ENCODE assay signal across 8 cellular contexts in genomic region chr11:11849127-11849746, GRCh38. TPM values are rescaled to one million over a fixed set of nuclear protein-coding genes. Genes with fewer than 3 reads are reported as not detected.
A peak's percentile ranks its signal among the peaks of the same experiment; 100 is the strongest.
DNase-seq lines count a peak whose midpoint lies in the region; FAIRE-seq and TF ChIP-seq lines count a peak whose summit lies in the region.

No MANE protein-coding gene starts in this region.

- no peaks in the 10 kb centered on the region for H3K27me3 ChIP-seq in adrenal gland

- TF ChIP-seq CTCF in GM12872 (IDR thresholded peaks at IDR 0.05; ENCODE audit: insufficient read depth, low read depth, low read length) (peak; percentile 83), adrenal gland (IDR thresholded peaks at IDR 0.05) (peak in 5 of 6 experiments; percentile 11 to 61 (median 50))

- peaks cover 26 to 71% of the 10 kb centered on the region in 2 donors for H3K4me1 ChIP-seq in adrenal gland (replicated peaks in 1 of 2)

- WGBS in adrenal gland, 4 donors: 46 to 67% (median 56%) methylated on average over 3 of the region's 3 CpGs

- no peaks in the 10 kb centered on the region for H3K36me3 ChIP-seq in adrenal gland (replicated peaks in 1 of 2)

- intact Hi-C loops in adrenal gland (cut with DNase I): no loop called here
- intact Hi-C loops in posterior vena cava (cut with DNase I): no loop called here

- H3K4me3 ChIP-seq in adrenal gland: no peak overlapping the region

- H3K27ac ChIP-seq in adrenal gland: peak overlapping the region in 1 of 5 donors; percentile 15

- peak; percentile 76 for FAIRE-seq in H54 (lab: Jason Lieb, UNC)

- TF ChIP-seq POLR2A in H54 (IDR thresholded peaks at IDR 0.05; ENCODE audit: low read depth, low read length) (no peak), adrenal gland (IDR thresholded peaks at IDR 0.05) (no peak)

- DNase-seq in H54 (ENCODE audit: insufficient read length, low spot score): no peak
- peak; percentile 70 for DNase-seq in M059J (ENCODE audit: low read depth)
- peak; percentile 65 for DNase-seq in SW480 (ENCODE audit: low spot score)
- DNase-seq in adrenal gland: peak; percentile 41 to 78 (median 63)
- DNase-seq in iPS-NIHi7 (ENCODE audit: extremely low spot score): peak; percentile 48
- DNase-seq in stimulated activated CD4-positive, alpha-beta T cell treated with anti-CD3 and anti-CD28 coated beads, Interleukin-15, amount 100 ng/mL, for 24 hours: peak; percentile 68
- no peak for DNase-seq in posterior vena cava (ENCODE audit: low spot score)

- H3K9me3 ChIP-seq in adrenal gland (replicated peaks in 1 of 3): no peaks in the 10 kb centered on the region

RNA-seq across cellular contexts. Expression of gene USP47, which starts 7.5 kb away (rescaled TPM):
- total RNA-seq in M059J (2014; rRNA removed; shearing (Covaris generic)): 30.1 and 39.9 TPM in 2 replicates
- total RNA-seq in adrenal gland (10 to 100 TPM; 37.3 to 54.6 (median 43.0) TPM), posterior vena cava (10 to 100 TPM; 49.4 to 57.8 TPM)
- 10 to 100 TPM; 36.9 to 56.5 (median 39.4) TPM for polyA plus RNA-seq in adrenal gland

Comparison
In these comparisons a context has a peak if more than half of its experiments do, and no peak if none do; other contexts are left out.
1. DNase-seq: peak in M059J (single experiment), SW480 (single experiment), adrenal gland (7 of 7), iPS-NIHi7 (single experiment) and stimulated activated CD4-positive, alpha-beta T cell treated with anti-CD3 and anti-CD28 coated beads, Interleukin-15, amount 100 ng/mL, for 24 hours (single experiment); none in H54 (single experiment) and posterior vena cava (single experiment).